ENCODE assay signal across 1 cellular context in genomic region chr18:36828630-36829361, GRCh38.
A peak's percentile ranks its signal among the peaks of the same experiment; 100 is the strongest.
TF ChIP-seq lines count a peak whose summit lies in the region.

TSS of gene KIAA1328 (plus strand) at chr18:36829127. CDS start at chr18:36829139, 12 bp downstream.
TSS of gene TPGS2 (minus strand) at chr18:36829002. CDS start at chr18:36828767, 235 bp downstream.

TF ChIP-seq in K562, 482 proteins besides CTCF, POLR2A, EP300 and RAD21 (continued from another document and continues in another):
- TF ChIP-seq RREB1 (CRISPR knock-in tag; IDR thresholded peaks at IDR 0.05) (peak; percentile 64; the same call in 1 of the 2 replicates), RBM15 (IDR thresholded peaks at IDR 0.05; ENCODE audit: insufficient read depth, low read length) (no peak), MTA1 (IDR thresholded peaks at IDR 0.05; ENCODE audit: borderline replicate concordance) (peak; percentile 89; the same call in 1 of the 2 replicates), FOXK2 (conservative IDR thresholded peaks at IDR 0.05 in 1 of 2, IDR thresholded peaks at IDR 0.05 in 1 of 2; ENCODE audit: low read depth in 2 of 2) (no peak; a peak in 1 of 4 replicates), RFX5 (IDR thresholded peaks at IDR 0.05; ENCODE audit: low read depth, low read length) (no peak), ZNF121 (CRISPR knock-in tag; conservative IDR thresholded peaks at IDR 0.05) (no peak), ERF (CRISPR knock-in tag; IDR thresholded peaks at IDR 0.05) (no peak), ZFX (CRISPR knock-in tag; IDR thresholded peaks at IDR 0.05) (peak; percentile 88), USF2 (CRISPR knock-in tag; IDR thresholded peaks at IDR 0.05) (no peak), FOS (IDR thresholded peaks at IDR 0.05; ENCODE audit: extremely low read depth, insufficient read length) (no peak), AFF4 (CRISPR knock-in tag; IDR thresholded peaks at IDR 0.05) (peak; percentile 85), KDM2B (CRISPR knock-in tag; IDR thresholded peaks at IDR 0.05) (no peak), MYC (IDR thresholded peaks at IDR 0.05; ENCODE audit: low read depth, low read length) (peak; percentile 90), MYC (CRISPR knock-in tag; IDR thresholded peaks at IDR 0.05; ENCODE audit: borderline replicate concordance, low read depth) (no peak), RCOR1 (IDR thresholded peaks at IDR 0.05; ENCODE audit: borderline replicate concordance in 1 of 2, low read depth in 2 of 2, low read length in 2 of 2) (peak in 1 of 2 experiments; percentile 74; a peak in 1 of 4 replicates), STAT5B (CRISPR knock-in tag; IDR thresholded peaks at IDR 0.05) (no peak), CBX1 (IDR thresholded peaks at IDR 0.05; ENCODE audit: low read depth) (peak; percentile 63; the same call in 1 of the 2 replicates), SNAPC5 (CRISPR knock-in tag; IDR thresholded peaks at IDR 0.05) (no peak), ZNF717 (CRISPR knock-in tag; IDR thresholded peaks at IDR 0.05) (no peak), MIER1 (IDR thresholded peaks at IDR 0.05; ENCODE audit: low read depth) (no peak), MYBL2 (IDR thresholded peaks at IDR 0.05; ENCODE audit: low read depth) (no peak), MYBL2 (CRISPR knock-in tag; IDR thresholded peaks at IDR 0.05; ENCODE audit: borderline replicate concordance) (no peak), ARID3A (IDR thresholded peaks at IDR 0.05; ENCODE audit: borderline replicate concordance, low read depth, low read length) (no peak), ZNF41 (CRISPR knock-in tag; conservative IDR thresholded peaks at IDR 0.05) (no peak), EP400 (IDR thresholded peaks at IDR 0.05) (peak; percentile 87; the same call in 1 of the 2 replicates), ZNF12 (CRISPR knock-in tag; IDR thresholded peaks at IDR 0.05) (no peak), C11orf30 (IDR thresholded peaks at IDR 0.05; ENCODE audit: low read depth) (peak; percentile 13), OTX1 (CRISPR knock-in tag; IDR thresholded peaks at IDR 0.05) (peak; percentile 88; the same call in 1 of the 2 replicates), SIN3A (IDR thresholded peaks at IDR 0.05; ENCODE audit: borderline replicate concordance in 2 of 2, control insufficient read depth in 1 of 2, low read depth in 2 of 2, low read length in 2 of 2) (peak; percentile 57 to 66; a peak in 1 of 4 replicates), TCF3 (CRISPR knock-in tag; IDR thresholded peaks at IDR 0.05) (no peak), JUN (IDR thresholded peaks at IDR 0.05; ENCODE audit: borderline replicate concordance, low read depth, low read length) (0 out of 2 replicates have a peak, but pooled peaks have one; percentile 42), JUN (CRISPR knock-in tag; IDR thresholded peaks at IDR 0.05; ENCODE audit: borderline replicate concordance) (no peak), ZNF592 (IDR thresholded peaks at IDR 0.05) (peak; percentile 51; the same call in 1 of the 2 replicates), KLF1 (tag; IDR thresholded peaks at IDR 0.05) (peak; percentile 18; the same call in 1 of the 2 replicates), NR2C2 (CRISPR knock-in tag; IDR thresholded peaks at IDR 0.05) (no peak), NR2C2 (tag; IDR thresholded peaks at IDR 0.05) (peak; percentile 91), ZBTB8A (IDR thresholded peaks at IDR 0.05; ENCODE audit: partially characterized antibody) (no peak), POLR2B (IDR thresholded peaks at IDR 0.05; ENCODE audit: low read depth, partially characterized antibody) (peak; percentile 72), CTBP1 (IDR thresholded peaks at IDR 0.05; ENCODE audit: borderline replicate concordance) (peak; percentile 94), MAX (CRISPR knock-in tag; IDR thresholded peaks at IDR 0.05) (peak; percentile 58), NFRKB (IDR thresholded peaks at IDR 0.05; ENCODE audit: low read depth) (0 out of 2 replicates have a peak, but pooled peaks have one; percentile 4), AFF1 (IDR thresholded peaks at IDR 0.05; ENCODE audit: low read depth in 1 of 2, partially characterized antibody in 2 of 2) (no peak)
